In the genomic region with DNA sequence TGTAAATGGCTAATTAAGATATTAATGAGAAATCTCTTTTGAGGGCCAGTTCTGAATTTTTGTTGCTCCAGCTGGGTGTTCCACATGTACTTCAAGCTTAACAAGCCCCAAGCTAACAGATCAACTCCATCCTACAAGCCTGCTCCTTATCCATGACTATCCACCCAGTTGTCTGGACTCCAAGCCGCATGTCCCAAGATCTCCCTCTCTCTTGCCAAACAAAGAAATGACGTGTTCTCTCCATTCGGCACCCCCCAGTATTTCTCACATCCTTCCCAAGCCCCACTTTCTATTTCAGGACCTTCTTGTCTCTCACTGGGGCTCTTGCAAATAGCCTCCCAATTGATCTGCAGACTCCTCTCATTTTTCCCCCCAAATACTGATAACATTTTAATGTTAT, we compare ENCODE assay signal across 28 cellular contexts. TPM values are rescaled to one million over a fixed set of nuclear protein-coding genes. Genes with fewer than 3 reads are reported as not detected.
"Had no signal": no experiment of that assay in that cellular context is flagged by ENCODE, and none has a peak within 500 bp of the region (broad histone marks: within the 10 kb centered on the region; RNA-seq: fewer than 3 reads in every experiment).

No MANE protein-coding gene starts in this region.

- H3K4me1 Mint-ChIP-seq: immature natural killer cell; mesothelial cell of epicardium; naive B cell; naive thymus-derived CD8-positive, alpha-beta T cell had no signal

- H3K4me3 Mint-ChIP-seq: dendritic cell treated with granulocyte-macrophage colony-stimulating factor and Interleukin-4, amounts not matched to agents 40 ng/mL and 50 ng/mL, for 4 days; effector memory CD8-positive, alpha-beta T cell; endodermal cell; immature natural killer cell; mesothelial cell of epicardium; naive B cell; naive thymus-derived CD8-positive, alpha-beta T cell had no signal

- H3K9me3 ChIP-seq: colonic mucosa, esophagus squamous epithelium, gastroesophageal sphincter, heart left ventricle, left ventricle myocardium inferior, lower lobe of right lung, mucosa of descending colon had no signal

- H3K36me3 ChIP-seq: colonic mucosa, esophagus squamous epithelium, gastroesophageal sphincter, heart left ventricle, left ventricle myocardium inferior, lower lobe of right lung had no signal

- DNase-seq: colonic mucosa; cortex of kidney; effector CD8-positive, alpha-beta T cell; effector memory CD8-positive, alpha-beta T cell; endodermal cell; erythroblast; esophagus squamous epithelium; foreskin keratinocyte; heart left ventricle; hypothalamus; immature natural killer cell; islet precursor cell; kidney; kidney glomerular epithelial cell; left colon; left ventricle myocardium inferior; lower lobe of right lung; mesenchymal stem cell; mucosa of descending colon; naive B cell; naive thymus-derived CD8-positive, alpha-beta T cell had no signal

- H3K9me3 Mint-ChIP-seq: dendritic cell treated with granulocyte-macrophage colony-stimulating factor and Interleukin-4, amounts not matched to agents 40 ng/mL and 50 ng/mL, for 4 days; endodermal cell; mesothelial cell of epicardium had no signal

- H3K4me3 ChIP-seq: colonic mucosa, esophagus squamous epithelium, gastroesophageal sphincter, heart left ventricle, hepatocyte, left ventricle myocardium inferior, lower lobe of right lung, mucosa of descending colon had no signal

- H3K27ac Mint-ChIP-seq: dendritic cell treated with granulocyte-macrophage colony-stimulating factor and Interleukin-4, amounts not matched to agents 40 ng/mL and 50 ng/mL, for 4 days; effector memory CD8-positive, alpha-beta T cell; endodermal cell; immature natural killer cell; mesothelial cell of epicardium; naive thymus-derived CD8-positive, alpha-beta T cell had no signal

- H3K4me1 ChIP-seq: colonic mucosa, foreskin keratinocyte, gastroesophageal sphincter, heart left ventricle, left ventricle myocardium inferior, lower lobe of right lung had no signal

- H3K27ac ChIP-seq: colonic mucosa, epithelial cell of prostate, esophagus squamous epithelium, foreskin keratinocyte, gastroesophageal sphincter, heart left ventricle, hepatocyte, left ventricle myocardium inferior, lower lobe of right lung had no signal

- ATAC-seq: effector memory CD8-positive, alpha-beta T cell; esophagus mucosa; foreskin keratinocyte; gastroesophageal sphincter; heart left ventricle; left colon; left lobe of liver; lower lobe of right lung; mucosa of descending colon; naive thymus-derived CD8-positive, alpha-beta T cell had no signal

- H3K36me3 Mint-ChIP-seq: immature natural killer cell; mesothelial cell of epicardium; naive B cell; naive thymus-derived CD8-positive, alpha-beta T cell had no signal

- H3K27me3 ChIP-seq: colonic mucosa, esophagus squamous epithelium, foreskin keratinocyte, hepatocyte had no signal

RNA-seq across cellular contexts. Expression of a gene that starts 15.8 kb away (rescaled TPM):
- total RNA-seq: naive thymus-derived CD8-positive, alpha-beta T cell had no signal
